Comparison of ENCODE assay signal across 28 cellular contexts in the genomic region with DNA sequence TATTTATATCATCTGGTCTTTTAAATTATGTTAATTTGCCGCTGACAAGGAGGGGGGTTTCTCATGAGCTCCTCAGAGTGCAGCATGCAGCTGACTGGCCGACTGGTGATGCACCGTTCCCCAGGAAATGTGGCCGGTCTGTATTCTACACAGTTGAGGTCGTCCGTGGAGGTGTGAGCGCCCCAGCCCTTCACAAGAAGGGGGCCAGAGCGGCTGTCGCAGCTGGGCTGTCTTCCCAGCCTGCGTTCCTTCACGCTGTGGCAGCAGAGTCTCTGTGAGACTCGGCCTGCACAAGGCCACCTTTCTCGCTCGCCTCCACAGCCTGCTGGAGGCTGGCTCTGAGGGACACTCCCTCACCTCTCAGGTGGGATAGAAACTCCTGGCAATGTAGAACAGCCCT.
"Had no signal": no experiment of that assay in that cellular context is flagged by ENCODE, and none has a peak within 500 bp of the region (broad histone marks: within the 10 kb centered on the region; RNA-seq: fewer than 3 reads in every experiment).

No MANE protein-coding gene starts in this region.

- FAIRE-seq: astrocyte, TTC549 had no signal

- H3K4me1 ChIP-seq: SJSA1 had no signal

- H3K4me3 ChIP-seq: SJSA1 had no signal

- ATAC-seq: activated CD8-positive, alpha-beta memory T cell treated with anti-CD3 and anti-CD28 coated beads, Interleukin-2, amount 10 ng/mL, durations not matched to agents 7 days and 5 days; Panc1 had no signal

- H3K9me3 ChIP-seq: SJSA1 had no signal

- DNase-seq: activated B cell treated with CpG ODN at 0.5 μM for 24 hours; activated CD4-positive, alpha-beta T cell treated with anti-CD3 and anti-CD28 coated beads for 1 hour; activated CD4-positive, alpha-beta T cell treated with anti-CD3 and anti-CD28 coated beads, Interleukin-2, amount 10 ng/mL, durations not matched to agents 24 days and 14 days; activated CD4-positive, alpha-beta T cell treated with anti-CD3 and anti-CD28 coated beads, Interleukin-2, amount 50 U/mL, for 48 hours; activated CD8-positive, alpha-beta memory T cell treated with anti-CD3 and anti-CD28 coated beads, Interleukin-2, amount 10 ng/mL, durations not matched to agents 7 days and 5 days; activated effector memory CD4-positive, alpha-beta T cell treated with anti-CD3 and anti-CD28 coated beads, Interleukin-2, amount 50 U/mL, for 16 hours; activated naive CD4-positive, alpha-beta T cell treated with anti-CD3 and anti-CD28 coated beads for 36 hours; activated T-cell treated with anti-CD3 and anti-CD28 coated beads, Interleukin-2, amount 50 U/mL, for 24 hours; amygdala; KG1; NCI-H1092; NCI-H1417 treated with DMSO at 0.1 percent for 48 hours; NCI-H1694; NCI-H2029; NCI-H2107; NCI-H345; NCI-H510A; NCI-H526 treated with DMSO at 0.1 percent for 48 hours; NCI-H82; OCI-M1; Right ventricle myocardium superior; RPMI8226; T-helper 2 cell; T1000 had no signal

- H3K27me3 ChIP-seq: SJSA1 had no signal

- H3K27ac ChIP-seq: SJSA1 had no signal
